22 cellular contexts compared by ENCODE assay signal in the genomic region with DNA sequence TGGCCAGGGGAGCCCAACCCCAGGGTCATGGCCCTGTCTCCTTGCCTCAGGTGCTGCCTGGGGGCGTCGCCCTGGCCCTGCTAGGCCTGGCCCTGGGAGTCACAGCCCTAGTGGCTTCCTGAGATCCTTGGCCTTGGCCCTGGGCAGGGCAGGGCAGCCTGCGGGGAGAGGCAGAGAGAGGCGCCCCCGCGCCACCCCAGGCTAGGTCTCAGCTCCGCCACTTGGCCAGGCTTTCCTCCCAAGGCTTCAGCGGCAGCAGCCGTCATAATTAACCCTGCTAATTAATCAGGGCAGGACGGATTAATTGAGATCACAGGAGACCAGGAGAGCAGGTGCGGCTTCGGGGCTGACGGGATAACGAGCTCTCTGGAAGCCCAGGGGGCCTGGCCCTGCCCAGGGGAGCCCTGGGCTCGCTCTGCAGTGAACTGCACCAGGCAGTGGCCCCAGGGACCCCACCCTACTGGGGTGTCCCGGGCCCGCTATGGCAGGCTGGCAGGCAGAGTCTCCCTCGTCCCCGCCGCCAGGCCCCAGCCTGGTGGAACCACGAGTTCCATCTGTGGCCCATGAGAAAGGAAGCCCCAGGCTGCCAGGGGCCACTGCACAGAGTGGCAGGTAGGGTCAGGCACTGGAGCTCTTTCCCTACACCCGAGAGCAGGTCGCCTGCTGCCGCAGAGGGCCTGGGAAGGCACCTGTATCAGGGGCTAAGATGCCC.
DNase-seq lines count a peak whose midpoint lies in the region; ATAC-seq, FAIRE-seq and TF ChIP-seq lines count a peak whose summit lies in the region.
"Had no signal": no experiment of that assay in that cellular context is flagged by ENCODE, and none has a peak within 500 bp of the region (broad histone marks: within the 10 kb centered on the region; RNA-seq: fewer than 3 reads in every experiment).

No MANE protein-coding gene starts in this region.

- no peak for FAIRE-seq in small intestine (lab: Jason Lieb, UNC)
- FAIRE-seq: A204.1, RCC 7860 had no signal

- no peaks in the 10 kb centered on the region for H3F3A ChIP-seq in GM23338 (replicated peaks; ENCODE audit: low read depth)

- DNase-seq in NCI-H146 (lab: John Stamatoyannopoulos, UW) (peak; percentile 21), NCI-H146 treated with DMSO at 0.1 percent for 48 hours (lab: John Stamatoyannopoulos, UW; ENCODE audit: unreplicated experiment) (no peak), GM23338 (ENCODE audit: low spot score) (no peak), NCI-H82 treated with DMSO at 0.1 percent for 48 hours (lab: John Stamatoyannopoulos, UW; ENCODE audit: unreplicated experiment) (peak; percentile 48), small intestine (peak; percentile 28), OCI-LY7 (ENCODE audit: low spot score) (no peak)
- no peak for DNase-seq in stimulated activated CD4-positive, alpha-beta T cell treated with anti-CD3 and anti-CD28 coated beads, Interleukin-4, amount 100 ng/mL, for 24 hours
- DNase-seq in activated CD4-positive, alpha-beta T cell treated with anti-CD3 and anti-CD28 coated beads for 4 hours: no peak
- DNase-seq: CD8-positive, alpha-beta memory T cell; DMS79 treated with DMSO at 0.1 percent for 48 hours; GM23248; Karpas-422; MV-4-11; NCI-H1694; NCI-H446; OCI-M1 had no signal

- H3K4me1 ChIP-seq in GM23338 (ENCODE audit: insufficient read depth) (no peaks in the 10 kb centered on the region), small intestine (ENCODE audit: control insufficient read depth in 2 of 2, insufficient read depth in 1 of 2, low read depth in 1 of 2, low read length in 1 of 2) (no peaks in the 10 kb centered on the region), OCI-LY7 (ENCODE audit: insufficient read depth, low read length, poor library complexity, severe bottlenecking) (no peaks in the 10 kb centered on the region)
- H3K4me1 ChIP-seq: HAP-1, SJSA1 had no signal

- POLR2A ChIA-PET in OCI-LY7 (lab: Charles Lee): no interaction called here

- H3K27me3 ChIP-seq in GM23338 (ENCODE audit: insufficient read depth) (no peaks in the 10 kb centered on the region), small intestine (ENCODE audit: control insufficient read depth in 2 of 2, insufficient read depth in 2 of 2, low read length in 2 of 2) (no peaks in the 10 kb centered on the region)
- H3K27me3 ChIP-seq: SJSA1 had no signal

- H4K20me1 ChIP-seq in GM23338 (replicated peaks; ENCODE audit: insufficient read depth) (no peaks in the 10 kb centered on the region), OCI-LY7 (ENCODE audit: insufficient read depth, low read length) (no peaks in the 10 kb centered on the region)

- H3K36me3 ChIP-seq in GM23338 (ENCODE audit: insufficient read depth): no peaks in the 10 kb centered on the region
- no peaks in the 10 kb centered on the region for H3K36me3 ChIP-seq in small intestine (ENCODE audit: control insufficient read depth in 2 of 2, insufficient read depth in 2 of 2, low read length in 2 of 2)
- no peaks in the 10 kb centered on the region for H3K36me3 ChIP-seq in OCI-LY7 (ENCODE audit: insufficient read depth, low read length)
- H3K36me3 ChIP-seq: HAP-1, SJSA1 had no signal

- no peak overlapping the region for H3K4me2 ChIP-seq in GM23338
- no peak overlapping the region for H3K4me2 ChIP-seq in OCI-LY7 (ENCODE audit: low read length)

- no TSS peak for BruUV-seq in OCI-LY7 (replicated peaks; lab: Mats Ljungman, UMichigan)

- H3K9me3 ChIP-seq in small intestine (ENCODE audit: control insufficient read depth, low read depth): no peaks in the 10 kb centered on the region
- H3K9me3 ChIP-seq in OCI-LY7 (ENCODE audit: low read length): no peaks in the 10 kb centered on the region
- H3K9me3 ChIP-seq: HAP-1, SJSA1 had no signal

- H3K4me3 ChIP-seq in GM23338: no peak overlapping the region
- no peak overlapping the region for H3K4me3 ChIP-seq in small intestine (ENCODE audit: low read depth in 1 of 2, low read length in 2 of 2)
- H3K4me3 ChIP-seq in OCI-LY7 (ENCODE audit: low read depth, low read length, poor library complexity, severe bottlenecking): no peak overlapping the region
- H3K4me3 ChIP-seq: GM23248, HAP-1, SJSA1 had no signal

- 45 to 80% (median 55%) methylated on average over 23 to 24 of the region's 24 CpGs for WGBS in small intestine, 3 donors

- H3K9me2 ChIP-seq in GM23338 (ENCODE audit: insufficient read depth) (no peaks in the 10 kb centered on the region), OCI-LY7 (ENCODE audit: insufficient read depth, low read length) (no peaks in the 10 kb centered on the region)

- H3K27ac Mint-ChIP-seq in GM23338: no peak overlapping the region
- H3K27ac Mint-ChIP-seq: CD8-positive, alpha-beta memory T cell had no signal

- intact Hi-C loops in OCI-LY7 (cut with micrococcal nuclease; ENCODE audit: unreplicated experiment): no loop called here

- peaks cover 5% of the 10 kb centered on the region for H3K4me1 Mint-ChIP-seq in GM23338
- H3K4me1 Mint-ChIP-seq: CD8-positive, alpha-beta memory T cell had no signal

- H2AFZ ChIP-seq in GM23338 (no peak overlapping the region), OCI-LY7 (ENCODE audit: low read length) (no peak overlapping the region)
- H2AFZ ChIP-seq: GM23248 had no signal

- H3K79me2 ChIP-seq in GM23338 (replicated peaks; ENCODE audit: insufficient read depth) (no peaks in the 10 kb centered on the region), OCI-LY7 (ENCODE audit: insufficient read depth, low read depth, low read length) (no peaks in the 10 kb centered on the region)

- no peaks in the 10 kb centered on the region; the same call in none of the 3 replicates for H3K9me3 Mint-ChIP-seq in GM23338
- H3K9me3 Mint-ChIP-seq: CD8-positive, alpha-beta memory T cell had no signal

- no peak overlapping the region for H3K4me3 Mint-ChIP-seq in GM23338
- H3K4me3 Mint-ChIP-seq: CD8-positive, alpha-beta memory T cell had no signal

- TF ChIP-seq CTCF in GM23338 (conservative IDR thresholded peaks at IDR 0.05; ENCODE audit: low read depth in 2 of 2) (no peak), OCI-LY7 (conservative IDR thresholded peaks at IDR 0.05; ENCODE audit: low read length) (no peak)

- no peak overlapping the region for H3K27ac ChIP-seq in GM23338 (ENCODE audit: low read depth)
- H3K27ac ChIP-seq in small intestine (ENCODE audit: low read depth in 1 of 2, low read length in 1 of 2): no peak overlapping the region
- H3K27ac ChIP-seq in OCI-LY7 (ENCODE audit: low read depth, low read length, poor library complexity, severe bottlenecking): no peak overlapping the region
- H3K27ac ChIP-seq: C4-2B, GM23248, SJSA1 had no signal

- no peaks in the 10 kb centered on the region; the same call in 2 of the 3 replicates for H3K36me3 Mint-ChIP-seq in GM23338 (ENCODE audit: low read depth)
- H3K36me3 Mint-ChIP-seq: CD8-positive, alpha-beta memory T cell had no signal

- peak; percentile 34; the same call in 2 of the 3 replicates for ATAC-seq in GM23338
- ATAC-seq: Right ventricle myocardium inferior had no signal

- H3K27me3 Mint-ChIP-seq in GM23338 (ENCODE audit: insufficient read depth, low read depth, poor library complexity): peaks cover 7% of the 10 kb centered on the region

- CTCF ChIA-PET in OCI-LY7 (lab: Charles Lee; ENCODE audit: unreplicated experiment): no interaction called here

TF ChIP-seq in GM23338, 12 proteins besides CTCF, POLR2A, EP300 and RAD21:
- no peak for TF ChIP-seq EZH2 (IDR thresholded peaks at IDR 0.05; ENCODE audit: low read depth, unreplicated experiment)
- no peak for TF ChIP-seq ZNF114 (CRISPR knock-in tag; IDR thresholded peaks at IDR 0.05)

Comparison
In these comparisons a context has a peak if more than half of its experiments do, and no peak if none do; other contexts are left out.
1. DNase-seq: peak in NCI-H146 (single experiment), NCI-H82 treated with DMSO at 0.1 percent for 48 hours (single experiment) and small intestine (single experiment); none in NCI-H146 treated with DMSO at 0.1 percent for 48 hours (single experiment), GM23338 (single experiment), stimulated activated CD4-positive, alpha-beta T cell treated with anti-CD3 and anti-CD28 coated beads, Interleukin-4, amount 100 ng/mL, for 24 hours (single experiment), OCI-LY7 (single experiment) and activated CD4-positive, alpha-beta T cell treated with anti-CD3 and anti-CD28 coated beads for 4 hours (0 of 2).